In the genomic region with DNA sequence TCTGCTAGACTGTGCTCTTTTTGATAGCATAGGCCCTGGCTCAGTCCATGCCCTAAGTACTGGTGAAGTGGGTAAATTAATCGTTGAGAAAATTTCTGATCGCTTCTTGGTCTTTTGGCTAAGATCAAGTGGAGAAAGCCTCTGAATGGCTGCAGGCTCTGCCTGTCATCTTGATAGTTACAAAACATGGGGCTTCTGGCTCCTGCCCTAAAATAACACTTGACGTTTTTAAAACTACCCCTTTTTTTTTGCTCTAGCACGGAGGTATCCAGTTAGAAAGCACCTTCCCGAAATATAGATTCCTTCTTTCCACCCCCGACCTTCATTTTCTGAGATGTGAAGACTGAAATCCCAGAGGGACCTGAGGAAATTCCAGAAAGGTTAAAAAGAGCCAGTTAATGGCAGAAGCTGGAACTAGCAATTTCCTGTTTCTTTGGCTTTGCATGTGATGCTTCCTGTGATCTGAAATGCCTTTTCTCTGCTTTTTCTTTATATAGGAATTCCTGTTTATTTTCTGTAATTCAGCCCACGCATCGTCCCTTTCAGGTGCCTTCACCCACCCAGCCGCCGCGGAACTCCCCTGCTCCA, we compare ENCODE assay signal across 1 cellular context.
TF ChIP-seq lines count a peak whose summit lies in the region.

No MANE protein-coding gene starts in this region.

TF ChIP-seq in K562, 482 proteins besides CTCF, POLR2A, EP300 and RAD21:
- TF ChIP-seq, protein P1, sequence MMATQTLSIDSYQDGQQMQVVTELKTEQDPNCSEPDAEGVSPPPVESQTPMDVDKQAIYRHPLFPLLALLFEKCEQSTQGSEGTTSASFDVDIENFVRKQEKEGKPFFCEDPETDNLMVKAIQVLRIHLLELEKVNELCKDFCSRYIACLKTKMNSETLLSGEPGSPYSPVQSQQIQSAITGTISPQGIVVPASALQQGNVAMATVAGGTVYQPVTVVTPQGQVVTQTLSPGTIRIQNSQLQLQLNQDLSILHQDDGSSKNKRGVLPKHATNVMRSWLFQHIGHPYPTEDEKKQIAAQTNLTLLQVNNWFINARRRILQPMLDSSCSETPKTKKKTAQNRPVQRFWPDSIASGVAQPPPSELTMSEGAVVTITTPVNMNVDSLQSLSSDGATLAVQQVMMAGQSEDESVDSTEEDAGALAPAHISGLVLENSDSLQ (IDR thresholded peaks at IDR 0.05) = peak; percentile 66
- TF ChIP-seq FOSL1 (tag; conservative IDR thresholded peaks at IDR 0.05) = no peak
- no peak for TF ChIP-seq NBN (IDR thresholded peaks at IDR 0.05; ENCODE audit: low read depth)
TF ChIP-seq in K562: peak in this region for 1.
